Comparison of ENCODE assay signal across 20 cellular contexts in genomic region chr19:12772323-12772722, GRCh38. TPM values are rescaled to one million over a fixed set of nuclear protein-coding genes. Genes with fewer than 3 reads are reported as not detected.
A peak's percentile ranks its signal among the peaks of the same experiment; 100 is the strongest.
DNase-seq lines count a peak whose midpoint lies in the region; ATAC-seq and TF ChIP-seq lines count a peak whose summit lies in the region.
"Had no signal": no experiment of that assay in that cellular context is flagged by ENCODE, and none has a peak within 500 bp of the region (broad histone marks: within the 10 kb centered on the region; RNA-seq: fewer than 3 reads in every experiment).

No MANE protein-coding gene starts in this region.

- H3K27ac ChIP-seq in 22Rv1 (peak overlapping the region; percentile 95; the same call in 1 of the 2 replicates), heart right ventricle (peak overlapping the region; percentile 79 to 99 (median 91)), osteoblast (ENCODE audit: low read depth, low read length) (no peak overlapping the region), adrenal gland (no peak overlapping the region)
- H3K27ac ChIP-seq: Peyer's patch had no signal

- DNase-seq in adipocyte (ENCODE audit: low read depth) (no peak), heart right ventricle (peak; percentile 50 to 71), osteoblast (ENCODE audit: insufficient read length, low spot score, missing footprints) (peak; percentile 76), adrenal gland (no peak), NK-92 (lab: John Stamatoyannopoulos, UW; ENCODE audit: unreplicated experiment) (no peak), GF-D8 (lab: John Stamatoyannopoulos, UW) (no peak)
- DNase-seq: CD4-positive, alpha-beta T cell; GDM1; KBM-7; NCI-H1105; NCI-H2081; NCI-H2171 treated with DMSO at 0.1 percent for 48 hours; NCI-H446; NK-92 treated with Interleukin-12 subunit alpha and Interleukin-12 subunit beta, amount 100 ng/mL, for 24 hours; Peyer's patch had no signal

- H3K4me1 ChIP-seq in adipocyte (ENCODE audit: control insufficient read depth, insufficient read depth, low read length) (peaks cover 37% of the 10 kb centered on the region), heart right ventricle (peaks cover 6 to 53% (median 33%) of the 10 kb centered on the region in 9 donors), osteoblast (ENCODE audit: insufficient read depth, low read length) (peaks cover 19% of the 10 kb centered on the region), adrenal gland (replicated peaks in 1 of 2) (peaks cover 5 to 9% of the 10 kb centered on the region in 2 donors)

- H3K36me3 ChIP-seq in adipocyte (ENCODE audit: control insufficient read depth, insufficient read depth, low read length, severe bottlenecking) (peaks cover 19% of the 10 kb centered on the region), heart right ventricle (peaks cover 0 to 38% (median 0%) of the 10 kb centered on the region in 9 donors), osteoblast (ENCODE audit: insufficient read depth, low read length) (no peaks in the 10 kb centered on the region), adrenal gland (replicated peaks in 1 of 2) (peaks cover 0 to 6% of the 10 kb centered on the region in 2 donors)

- WGBS in heart right ventricle, 2 donors: 39 to 47% methylated on average over 4 of the region's 4 CpGs
- WGBS in adrenal gland, 4 donors: 79 to 82% (median 80%) methylated on average over 3 to 4 of the region's 4 CpGs

- H3K9me3 ChIP-seq in adipocyte (ENCODE audit: control insufficient read depth, low read length) (no peaks in the 10 kb centered on the region), heart right ventricle (no peaks in the 10 kb centered on the region), osteoblast (ENCODE audit: low read depth, low read length) (no peaks in the 10 kb centered on the region), adrenal gland (replicated peaks in 1 of 3) (no peaks in the 10 kb centered on the region)
- H3K9me3 ChIP-seq: Peyer's patch had no signal

- no peak overlapping the region for H2AFZ ChIP-seq in osteoblast (ENCODE audit: low read length)

- no peak overlapping the region for H3K4me2 ChIP-seq in osteoblast (ENCODE audit: insufficient read depth, low read length)

- no peak overlapping the region for H3K4me3 ChIP-seq in adipocyte (ENCODE audit: low read length)
- H3K4me3 ChIP-seq in heart right ventricle: no peak overlapping the region
- H3K4me3 ChIP-seq in osteoblast (ENCODE audit: insufficient read depth, low read length): no peak overlapping the region
- H3K4me3 ChIP-seq in adrenal gland: no peak overlapping the region
- H3K4me3 ChIP-seq: GM12878, Peyer's patch had no signal

- no peaks in the 10 kb centered on the region for H3K79me2 ChIP-seq in osteoblast (ENCODE audit: insufficient read depth, low read length)

- TF ChIP-seq POLR2A in adrenal gland (IDR thresholded peaks at IDR 0.05): no peak

- H3K27me3 ChIP-seq in adipocyte (replicated peaks; ENCODE audit: control insufficient read depth, insufficient read depth, low read length) (no peaks in the 10 kb centered on the region), heart right ventricle (no peaks in the 10 kb centered on the region), osteoblast (ENCODE audit: insufficient read depth, low read length) (no peaks in the 10 kb centered on the region), adrenal gland (no peaks in the 10 kb centered on the region)
- H3K27me3 ChIP-seq: Peyer's patch had no signal

- TF ChIP-seq CTCF in 22Rv1 (IDR thresholded peaks at IDR 0.05) (no peak), heart right ventricle (IDR thresholded peaks at IDR 0.05) (no peak), osteoblast (IDR thresholded peaks at IDR 0.05; ENCODE audit: extremely low read depth, low read depth, low read length) (no peak), adrenal gland (IDR thresholded peaks at IDR 0.05) (no peak)

- intact Hi-C loops in heart right ventricle (cut with DNase I) (loop anchor here in 2 of 10 donors (2.0 to 10.0 kb wide), 2 partner anchors 72 to 74 kb away; no protein-coding TSS in a partner anchor), adrenal gland (cut with DNase I) (no loop called here)

- H3K9ac ChIP-seq in adipocyte (ENCODE audit: low read length): peak overlapping the region; percentile 92

- peak; percentile 22 to 82 (median 71) for ATAC-seq in heart right ventricle
- no peak for ATAC-seq in GM21576 (IDR thresholded peaks at IDR 0.05; ENCODE audit: unreplicated experiment)
- ATAC-seq: GM12878 had no signal

- no peaks in the 10 kb centered on the region for H4K20me1 ChIP-seq in osteoblast (ENCODE audit: insufficient read depth, low read length)

RNA-seq across cellular contexts. Expression of gene HOOK2, which starts 3.0 kb away (rescaled TPM):
- total RNA-seq in heart right ventricle: 10 to 100 TPM; 47.8 to 79.3 (median 57.8) TPM
- polyA plus RNA-seq in heart right ventricle: 100 to 1,000 TPM in 1 of 2 donors, 10 to 100 TPM in 1; 29.7 to 173 TPM
- total RNA-seq in osteoblast: 16.8 and 21.7 TPM in 2 replicates
- total RNA-seq in adrenal gland: 10 to 100 TPM; 10.2 to 38.3 (median 29.1) TPM
- 10 to 100 TPM in 2 of 3 donors, 1 to 10 TPM in 1; 6.3 to 99.7 (median 69.3) TPM for polyA plus RNA-seq in adrenal gland

RNA-seq across cellular contexts. Expression of gene JUNB, which starts 19.0 kb away (rescaled TPM):
- 100 to 1,000 TPM in 4 of 10 donors, 10 to 100 TPM in 6; 22.4 to 247 (median 70.0) TPM for total RNA-seq in heart right ventricle
- 10 to 100 TPM; 41.2 to 65.4 TPM for polyA plus RNA-seq in heart right ventricle
- 85.5 and 93.0 TPM in 2 replicates for total RNA-seq in osteoblast
- 100 to 1,000 TPM; 194 to 594 (median 354) TPM for total RNA-seq in adrenal gland
- polyA plus RNA-seq in adrenal gland: 100 to 1,000 TPM in 2 of 3 donors, 1 to 10 TPM in 1; 4.2 to 291 (median 104) TPM

RNA-seq across cellular contexts. Expression of gene BEST2, which starts 20.7 kb away (rescaled TPM):
- total RNA-seq in heart right ventricle: not detected
- polyA plus RNA-seq in heart right ventricle: not detected
- total RNA-seq in osteoblast: not detected in 2 replicates
- not detected for total RNA-seq in adrenal gland
- not detected for polyA plus RNA-seq in adrenal gland
- total RNA-seq: CD4-positive, alpha-beta T cell; Daoy; GM12878 had no signal
- polyA plus RNA-seq: BJ, GM12878 had no signal

RNA-seq across cellular contexts. Expression of gene PRDX2, which starts 29.3 kb away (rescaled TPM):
- total RNA-seq in heart right ventricle: 100 to 1,000 TPM; 532 to 789 (median 744) TPM
- polyA plus RNA-seq in heart right ventricle: 100 to 1,000 TPM; 235 to 827 TPM
- 155 and 156 TPM in 2 replicates for total RNA-seq in osteoblast
- total RNA-seq in adrenal gland: 1,000 to 10,000 TPM in 2 of 8 donors, 100 to 1,000 TPM in 6; 597 to 1,131 (median 835) TPM
- 100 to 1,000 TPM; 146 to 957 (median 364) TPM for polyA plus RNA-seq in adrenal gland

RNA-seq across cellular contexts. Expression of gene THSD8, which starts 29.5 kb away (rescaled TPM):
- 1 to 10 TPM in 9 of 10 donors, under 1 TPM in 1; 0.72 to 4.8 (median 2.4) TPM for total RNA-seq in heart right ventricle
- polyA plus RNA-seq in heart right ventricle: 1 to 10 TPM; 2.7 to 3.8 TPM
- total RNA-seq in osteoblast: 0.29 TPM in 1 of 2 replicates, not detected in the other
- 1 to 10 TPM in 4 of 8 donors, not detected in 4; 1.8 to 5.2 (median 4.3) TPM for total RNA-seq in adrenal gland
- polyA plus RNA-seq in adrenal gland: 1 to 10 TPM; 3.5 to 5.6 (median 4.4) TPM
- total RNA-seq: Daoy, Peyer's patch had no signal

Comparison
In these comparisons a context has a peak if more than half of its experiments do, and no peak if none do; other contexts are left out.
1. H3K27ac ChIP-seq: peak in 22Rv1 (single experiment) and heart right ventricle (10 of 10); none in osteoblast (single experiment) and adrenal gland (0 of 5).
2. DNase-seq: peak in heart right ventricle (2 of 2) and osteoblast (single experiment); none in adipocyte (single experiment), adrenal gland (0 of 7), NK-92 (single experiment) and GF-D8 (single experiment).